26 cellular contexts compared by ENCODE assay signal in genomic region chr5:171966964-171967363, GRCh38. TPM values are rescaled to one million over a fixed set of nuclear protein-coding genes. Genes with fewer than 3 reads are reported as not detected.
DNase-seq lines count a peak whose midpoint lies in the region; ATAC-seq, FAIRE-seq and TF ChIP-seq lines count a peak whose summit lies in the region.
"Had no signal": no experiment of that assay in that cellular context is flagged by ENCODE, and none has a peak within 500 bp of the region (broad histone marks: within the 10 kb centered on the region; RNA-seq: fewer than 3 reads in every experiment).

No MANE protein-coding gene starts in this region.

- ATAC-seq in IMR-90 (ENCODE audit: low read depth): no peak
- ATAC-seq in GM12878: no peak
- no peak for ATAC-seq in stimulated activated memory B cell treated with anti-CD40 and anti-IgM and Interleukin-4, amounts not matched to agents 10 μg/mL and 1 μg/mL and 100 μg/mL, for 72 hours
- no peak for ATAC-seq in GM18517 (IDR thresholded peaks at IDR 0.05; ENCODE audit: unreplicated experiment)
- ATAC-seq in GM19328 (IDR thresholded peaks at IDR 0.05; ENCODE audit: unreplicated experiment): no peak
- no peak for ATAC-seq in T-cell (replicated peaks in 1 of 4)
- ATAC-seq: activated CD8-positive, alpha-beta memory T cell treated with anti-CD3 and anti-CD28 coated beads, Interleukin-2, amount 10 ng/mL, durations not matched to agents 7 days and 5 days; sciatic nerve; SK-N-SH treated with all-trans-retinoic acid at 6 μM for 48 hours had no signal

- H3K9me1 ChIP-seq in IMR-90 (ENCODE audit: insufficient read depth, low read length): peaks cover 16% of the 10 kb centered on the region

- no peak for DNase-seq in activated naive CD4-positive, alpha-beta T cell treated with anti-CD3 and anti-CD28 coated beads, Interleukin-2, amount 50 U/mL, for 16 hours
- DNase-seq in IMR-90 (no peak), GM12878 (ENCODE audit: low read depth, low spot score) (no peak), T-cell (no peak)
- DNase-seq: activated CD8-positive, alpha-beta memory T cell treated with anti-CD3 and anti-CD28 coated beads, Interleukin-2, amount 10 ng/mL, durations not matched to agents 7 days and 5 days; CD4-positive, alpha-beta T cell; cerebellar nuclear complex; DMS153; effector CD8-positive, alpha-beta T cell; gastrocnemius medialis; NCI-H1417 treated with DMSO at 0.1 percent for 48 hours; NCI-H524 treated with DMSO at 0.1 percent for 48 hours; stimulated activated CD4-positive, alpha-beta T cell treated with anti-CD3 and anti-CD28 coated beads, Interleukin-15, amount 100 ng/mL, for 24 hours; T1000 had no signal

- H2AFZ ChIP-seq in IMR-90 (replicated peaks; ENCODE audit: low read length, poor library complexity) (no peak overlapping the region), GM12878 (ENCODE audit: control insufficient read depth, low read depth, low read length) (no peak overlapping the region)

- H3K4me1 ChIP-seq in IMR-90 (ENCODE audit: control insufficient read depth, insufficient read depth, low read length) (peaks cover 8% of the 10 kb centered on the region), GM12878 (ENCODE audit: control insufficient read depth, insufficient read depth, low read length) (peaks cover 18% of the 10 kb centered on the region)

- no peak overlapping the region for H3K14ac ChIP-seq in IMR-90 (replicated peaks; ENCODE audit: low read depth, low read length)

- H3K4me1 Mint-ChIP-seq in activated naive CD4-positive, alpha-beta T cell treated with anti-CD3 and anti-CD28 coated beads, Interleukin-2, amount 50 U/mL, for 24 hours: peaks cover 80% of the 10 kb centered on the region
- peaks cover 84% of the 10 kb centered on the region for H3K4me1 Mint-ChIP-seq in stimulated activated memory B cell treated with anti-CD40 and anti-IgM and Interleukin-4, amounts not matched to agents 10 μg/mL and 1 μg/mL and 100 μg/mL, for 72 hours
- peaks cover 73 to 84% (median 73%) of the 10 kb centered on the region in 3 donors for H3K4me1 Mint-ChIP-seq in T-cell

- TF ChIP-seq RAD21 in IMR-90 (IDR thresholded peaks at IDR 0.05; ENCODE audit: low read length) (no peak), GM12878 (IDR thresholded peaks at IDR 0.05; ENCODE audit: insufficient read depth, low read depth, low read length) (no peak)

- intact Hi-C loops in IMR-90 (cut with micrococcal nuclease): no loop called here
- intact Hi-C loops in GM12878 (cut with micrococcal nuclease; ENCODE audit: unreplicated experiment): no loop called here

- no peaks in the 10 kb centered on the region for H3K9me3 Mint-ChIP-seq in activated naive CD4-positive, alpha-beta T cell treated with anti-CD3 and anti-CD28 coated beads, Interleukin-2, amount 50 U/mL, for 24 hours
- H3K9me3 Mint-ChIP-seq in stimulated activated memory B cell treated with anti-CD40 and anti-IgM and Interleukin-4, amounts not matched to agents 10 μg/mL and 1 μg/mL and 100 μg/mL, for 72 hours: peaks cover 5% of the 10 kb centered on the region
- peaks cover 0 to 7% (median 0%) of the 10 kb centered on the region in 3 donors for H3K9me3 Mint-ChIP-seq in T-cell
- H3K9me3 Mint-ChIP-seq: CD4-positive, alpha-beta T cell had no signal

- H2AK9ac ChIP-seq in IMR-90 (replicated peaks; ENCODE audit: low read depth, low read length, poor library complexity): no peak overlapping the region

- no peak overlapping the region for H2BK20ac ChIP-seq in IMR-90 (ENCODE audit: low read depth, low read length)

- no peak for FAIRE-seq in GM12878 (lab: Jason Lieb, UNC)
- FAIRE-seq: astrocyte, H54, HTR-8/SVneo had no signal

- H3K56ac ChIP-seq in IMR-90 (ENCODE audit: extremely low read depth, insufficient read depth, low read length): no peak overlapping the region

- H3K27ac ChIP-seq in IMR-90 (ENCODE audit: insufficient read depth, low read length): no peak overlapping the region
- H3K27ac ChIP-seq in GM12878 (ENCODE audit: control insufficient read depth, insufficient read depth): no peak overlapping the region
- H3K27ac ChIP-seq: RWPE1, thoracic aorta had no signal

- TF ChIP-seq POLR2A in IMR-90 (IDR thresholded peaks at IDR 0.05; ENCODE audit: low read depth, low read length) (no peak), GM12878 (IDR thresholded peaks at IDR 0.05; ENCODE audit: low read depth, low read length) (no peak)

- H3K9me3 ChIP-seq in IMR-90 (ENCODE audit: control insufficient read depth, insufficient read depth, low read length): no peaks in the 10 kb centered on the region
- H3K9me3 ChIP-seq in GM12878 (replicated peaks; ENCODE audit: control insufficient read depth, insufficient read depth, low read length): peaks cover 17% of the 10 kb centered on the region
- H3K9me3 ChIP-seq: esophagus muscularis mucosa, gastrocnemius medialis, thoracic aorta had no signal

- no peaks in the 10 kb centered on the region for H3K27me3 ChIP-seq in IMR-90 (ENCODE audit: control insufficient read depth, insufficient read depth, low read length)
- H3K27me3 ChIP-seq in GM12878 (replicated peaks in 1 of 2; ENCODE audit: control insufficient read depth in 2 of 2, insufficient read depth in 2 of 2, low read length in 1 of 2): no peaks in the 10 kb centered on the region
- H3K27me3 ChIP-seq: esophagus muscularis mucosa, gastrocnemius medialis had no signal

- H4K5ac ChIP-seq in IMR-90 (ENCODE audit: low read depth, low read length): no peak overlapping the region

- H3K4me2 ChIP-seq in IMR-90 (ENCODE audit: low read depth, low read length) (no peak overlapping the region), GM12878 (ENCODE audit: control insufficient read depth, insufficient read depth) (no peak overlapping the region)

- no peak overlapping the region for H4K91ac ChIP-seq in IMR-90 (ENCODE audit: insufficient read depth, low read depth, low read length)

- RAD21 ChIA-PET in GM12878 (lab: Charles Lee; ENCODE audit: unreplicated experiment): interaction anchor here (0.7 to 1.3 kb wide), 3 partner anchors 11 to 54 kb away, joined by 3 read pairs; no protein-coding TSS in a partner anchor

- H3K27me3 Mint-ChIP-seq in activated naive CD4-positive, alpha-beta T cell treated with anti-CD3 and anti-CD28 coated beads, Interleukin-2, amount 50 U/mL, for 24 hours: no peaks in the 10 kb centered on the region
- no peaks in the 10 kb centered on the region for H3K27me3 Mint-ChIP-seq in stimulated activated memory B cell treated with anti-CD40 and anti-IgM and Interleukin-4, amounts not matched to agents 10 μg/mL and 1 μg/mL and 100 μg/mL, for 72 hours
- H3K27me3 Mint-ChIP-seq in T-cell: no peaks in the 10 kb centered on the region
- H3K27me3 Mint-ChIP-seq: activated CD8-positive, alpha-beta memory T cell treated with anti-CD3 and anti-CD28 coated beads, Interleukin-2, amount 10 ng/mL, durations not matched to agents 7 days and 5 days; CD4-positive, alpha-beta T cell had no signal

- 73% methylated on average over 2 of the region's 2 CpGs; no CpG with 5 or more reads in 1 of the 2 experiments for WGBS in IMR-90 (ENCODE audit: extremely low coverage in 2 of 2, insufficient read length in 1 of 2), 2 experiments
- 97% methylated on average over 2 of the region's 2 CpGs for WGBS in GM12878 (ENCODE audit: insufficient coverage, insufficient replicate concordance, low lambda C conversion rate, missing lambda C conversion rate)

- H2BK15ac ChIP-seq in IMR-90 (ENCODE audit: low read depth, low read length): no peak overlapping the region

- peaks cover 80% of the 10 kb centered on the region for H3K79me2 ChIP-seq in GM12878 (ENCODE audit: control insufficient read depth, insufficient read depth, low read length)

- CTCF ChIA-PET in IMR-90 (lab: Yijun Ruan, JAX): no interaction called here
- CTCF ChIA-PET in GM12878 (lab: Yijun Ruan, JAX): interaction anchor here (0.9 to 1.6 kb wide), 4 partner anchors 8 to 55 kb away, joined by 3 to 5 read pairs (median 4); no protein-coding TSS in a partner anchor
- CTCF ChIA-PET in T-cell (lab: Charles Lee): no interaction called here

- H3K9ac ChIP-seq in IMR-90 (ENCODE audit: low read depth, low read length): no peak overlapping the region
- H3K9ac ChIP-seq in GM12878 (ENCODE audit: control insufficient read depth, insufficient read depth, low read length): no peak overlapping the region

- peaks cover 33 to 74% of the 10 kb centered on the region in 2 experiments for H3K79me1 ChIP-seq in IMR-90 (ENCODE audit: low read depth in 1 of 2, low read length in 2 of 2)

- H3K23ac ChIP-seq in IMR-90 (ENCODE audit: low read depth, low read length): 0 out of 2 replicates have a peak overlapping the region, but pooled peaks have one; percentile 14

- BruUV-seq in IMR-90 (replicated peaks; lab: Mats Ljungman, UMichigan): no TSS peak
- no TSS peak for BruUV-seq in GM12878 (replicated peaks; lab: Mats Ljungman, UMichigan)

- TF ChIP-seq EP300 in GM12878 (IDR thresholded peaks at IDR 0.05; ENCODE audit: borderline replicate concordance in 1 of 2, control insufficient read depth in 1 of 2, low read depth in 2 of 2, low read length in 2 of 2): no peak

- H3K4ac ChIP-seq in IMR-90 (ENCODE audit: low read depth, low read length): no peak overlapping the region

- H3K4me3 ChIP-seq in IMR-90 (ENCODE audit: insufficient read depth, low read depth, low read length) (no peak overlapping the region), GM12878 (no peak overlapping the region)
- H3K4me3 ChIP-seq: esophagus muscularis mucosa, gastrocnemius medialis, thoracic aorta had no signal

- H3K36me3 ChIP-seq in IMR-90 (ENCODE audit: control insufficient read depth, insufficient read depth, low read length) (no peaks in the 10 kb centered on the region), GM12878 (ENCODE audit: control insufficient read depth in 2 of 2, insufficient read depth in 2 of 2, low read length in 1 of 2) (peaks cover 0 to 3% of the 10 kb centered on the region in 2 experiments; a peak in 1 of 4 replicates)
- H3K36me3 ChIP-seq: esophagus muscularis mucosa, gastrocnemius medialis, thoracic aorta had no signal

- H4K20me1 ChIP-seq in IMR-90 (ENCODE audit: insufficient read depth, low read length): peaks cover 75% of the 10 kb centered on the region
- no peaks in the 10 kb centered on the region for H4K20me1 ChIP-seq in GM12878 (ENCODE audit: control insufficient read depth, insufficient read depth)

- no peak overlapping the region for H4K8ac ChIP-seq in IMR-90 (ENCODE audit: low read depth in 2 of 2, low read length in 2 of 2)

- no peak overlapping the region for H2BK5ac ChIP-seq in IMR-90 (ENCODE audit: low read depth, low read length, poor library complexity, severe bottlenecking)

- in situ Hi-C loops in IMR-90 (cut with MboI; ENCODE audit: low sequenced_read_pairs): no loop called here
- in situ Hi-C loops in GM12878 (cut with MboI): no loop called here

- TF ChIP-seq CTCF in IMR-90 (conservative IDR thresholded peaks at IDR 0.05; ENCODE audit: low read depth, low read length): no peak
- TF ChIP-seq CTCF in GM12878 (IDR thresholded peaks at IDR 0.05 in 2 of 3, conservative IDR thresholded peaks at IDR 0.05 in 1 of 3; ENCODE audit: control insufficient read depth in 2 of 3, extremely low read depth in 1 of 3, insufficient read depth in 1 of 3, low read depth in 3 of 3, low read length in 3 of 3): no peak

- H2AK5ac ChIP-seq in IMR-90 (ENCODE audit: low read depth, low read length): no peak overlapping the region

- peak overlapping the region; percentile 93 for H3K27ac Mint-ChIP-seq in activated naive CD4-positive, alpha-beta T cell treated with anti-CD3 and anti-CD28 coated beads, Interleukin-2, amount 50 U/mL, for 24 hours
- peak overlapping the region; percentile 64 for H3K27ac Mint-ChIP-seq in stimulated activated memory B cell treated with anti-CD40 and anti-IgM and Interleukin-4, amounts not matched to agents 10 μg/mL and 1 μg/mL and 100 μg/mL, for 72 hours
- H3K27ac Mint-ChIP-seq in T-cell: peak overlapping the region in 1 of 2 donors; percentile 46
- H3K27ac Mint-ChIP-seq: activated CD8-positive, alpha-beta memory T cell treated with anti-CD3 and anti-CD28 coated beads, Interleukin-2, amount 10 ng/mL, durations not matched to agents 7 days and 5 days; CD4-positive, alpha-beta T cell had no signal

- dilution Hi-C loops in IMR-90 (cut with HindIII; ENCODE audit: low sequenced_read_pairs, unreplicated experiment): no loop called here

- no peak overlapping the region for H3K18ac ChIP-seq in IMR-90 (ENCODE audit: low read depth, low read length)

- H3K4me3 Mint-ChIP-seq in activated naive CD4-positive, alpha-beta T cell treated with anti-CD3 and anti-CD28 coated beads, Interleukin-2, amount 50 U/mL, for 24 hours: peak overlapping the region; percentile 49
- H3K4me3 Mint-ChIP-seq in stimulated activated memory B cell treated with anti-CD40 and anti-IgM and Interleukin-4, amounts not matched to agents 10 μg/mL and 1 μg/mL and 100 μg/mL, for 72 hours: no peak overlapping the region
- H3K4me3 Mint-ChIP-seq in T-cell: no peak overlapping the region
- H3K4me3 Mint-ChIP-seq: activated CD8-positive, alpha-beta memory T cell treated with anti-CD3 and anti-CD28 coated beads, Interleukin-2, amount 10 ng/mL, durations not matched to agents 7 days and 5 days had no signal

- SMC1A ChIA-PET in GM12878 (lab: Charles Lee; ENCODE audit: uncharacterized antibody, unreplicated experiment): interaction anchor here (0.9 to 2.2 kb wide), 5 partner anchors 11 to 52 kb away, joined by 3 to 11 read pairs (median 4); no protein-coding TSS in a partner anchor

- H2BK120ac ChIP-seq in IMR-90 (ENCODE audit: low read depth, low read length): no peak overlapping the region

- peaks cover 21% of the 10 kb centered on the region for H3K36me3 Mint-ChIP-seq in activated naive CD4-positive, alpha-beta T cell treated with anti-CD3 and anti-CD28 coated beads, Interleukin-2, amount 50 U/mL, for 24 hours
- H3K36me3 Mint-ChIP-seq in stimulated activated memory B cell treated with anti-CD40 and anti-IgM and Interleukin-4, amounts not matched to agents 10 μg/mL and 1 μg/mL and 100 μg/mL, for 72 hours: peaks cover 45% of the 10 kb centered on the region
- H3K36me3 Mint-ChIP-seq in T-cell: peaks cover 34% of the 10 kb centered on the region

- POLR2A ChIA-PET in IMR-90 (lab: Charles Lee; ENCODE audit: unreplicated experiment) (no interaction called here), GM12878 (lab: Charles Lee) (interaction anchor here (1.3 kb wide), 1 partner anchor 11 kb away, joined by 5 read pairs; no protein-coding TSS in a partner anchor), T-cell (lab: Charles Lee) (no interaction called here)

RNA-seq across cellular contexts. Expression of gene FBXW11, which starts 39.5 kb away (rescaled TPM):
- total RNA-seq in IMR-90 (2012; rRNA removed) (97.1 and 100 TPM in 2 replicates), GM12878 (2014; rRNA removed) (44.5 and 55.5 TPM in 2 replicates), GM12878 (2014; rRNA removed; fragmentation: Illumina TruSeq; extraction: Trizol) (50.9 TPM in 2 replicates), GM12878 (2021) (48.4 and 50.7 TPM in 2 replicates), T-cell (10 to 100 TPM; 33.4 to 36.6 (median 34.2) TPM)
- polyA plus RNA-seq in IMR-90 (2012; rRNA removed) (29.1 and 34.3 TPM in 2 replicates), GM12878 (2011; rRNA removed) (61.5 and 64.7 TPM in 2 replicates), GM12878 (2014; fragmentation: Illumina TruSeq; extraction: Trizol) (46.9 and 64.0 TPM in 2 replicates), GM12878 (2014; fragmentation: Nextera tagmentation; extraction: Ambion mirVana) (1 to 10 TPM; 4.3 to 7.7 TPM), GM12878 (2014; rRNA removed) (30.7 and 35.4 TPM in 2 replicates), GM12878 (2016; fragmentation: Nextera tagmentation; extraction: Ambion mirVana) (10 to 100 TPM; 27.8 to 28.2 TPM)
- 14.9 and 17.1 TPM in 2 replicates for polyA plus RNA-seq in IMR-90 (2012; cell fraction: cytosol; rRNA removed)
- 10.5 and 28.9 TPM in 2 replicates for polyA plus RNA-seq in IMR-90 (2012; cell fraction: nucleus; rRNA removed; ENCODE audit: low replicate concordance)
- 68.9 and 73.9 TPM in 2 replicates for total RNA-seq in GM12878 (2013; cell fraction: nucleolus; rRNA removed)
- 15.2 TPM for polyA plus RNA-seq in GM12878 (2011; ENCODE audit: low read depth)
- 40.9 and 41.2 TPM in 2 replicates for polyA plus RNA-seq in GM12878 (2011; cell fraction: cytosol; rRNA removed)
- 34.3 and 43.8 TPM in 2 replicates for polyA plus RNA-seq in GM12878 (2011; cell fraction: nucleus; rRNA removed)
- 23.6 and 28.8 TPM in 2 replicates for polyA plus RNA-seq in GM12878 (2012)
- polyA minus RNA-seq in GM12878 (2011; rRNA and poly(A)+ RNA removed): 111 and 144 TPM in 2 replicates
- polyA minus RNA-seq in GM12878 (2011; cell fraction: cytosol; rRNA and poly(A)+ RNA removed): 39.8 and 43.9 TPM in 2 replicates
- polyA minus RNA-seq in GM12878 (2011; cell fraction: nucleus; rRNA and poly(A)+ RNA removed): 24.8 and 39.9 TPM in 2 replicates
